ENCODE assay signal across 32 cellular contexts in genomic region chr17:27804113-27804512, GRCh38. TPM values are rescaled to one million over a fixed set of nuclear protein-coding genes. Genes with fewer than 3 reads are reported as not detected.
"Had no signal": no experiment of that assay in that cellular context is flagged by ENCODE, and none has a peak within 500 bp of the region (broad histone marks: within the 10 kb centered on the region; RNA-seq: fewer than 3 reads in every experiment).

No MANE protein-coding gene starts in this region.

- ATAC-seq: activated CD4-positive, alpha-beta T cell treated with anti-CD3 and anti-CD28 coated beads for 36 hours; activated CD4-positive, CD25-positive, alpha-beta regulatory T cell treated with anti-CD3 and anti-CD28 coated beads, Interleukin-2, amount 50 U/mL, for 24 hours; activated naive CD8-positive, alpha-beta T cell treated with anti-CD3 and anti-CD28 coated beads, Interleukin-2, amount 50 U/mL, for 24 hours; PC-3 had no signal

- H3K4me3 ChIP-seq: Peyer's patch, SJSA1 had no signal

- H3K27ac ChIP-seq: brain microvascular endothelial cell, KMS-11, Peyer's patch, SJSA1 had no signal

- H3K36me3 ChIP-seq: brain microvascular endothelial cell, Peyer's patch, SJSA1 had no signal

- H3K27me3 Mint-ChIP-seq: activated CD4-positive, alpha-beta memory T cell treated with anti-CD3 and anti-CD28 coated beads for 36 hours; activated CD4-positive, alpha-beta T cell treated with anti-CD3 and anti-CD28 coated beads for 36 hours had no signal

- H3K9me3 ChIP-seq: Peyer's patch, SJSA1, SK-N-SH had no signal

- H3K4me3 Mint-ChIP-seq: activated CD4-positive, alpha-beta memory T cell treated with anti-CD3 and anti-CD28 coated beads for 36 hours; activated CD4-positive, alpha-beta T cell treated with anti-CD3 and anti-CD28 coated beads for 36 hours; activated naive CD4-positive, alpha-beta T cell treated with anti-CD3 and anti-CD28 coated beads, Interleukin-2, amount 10 ng/mL, durations not matched to agents 7 days and 5 days; activated naive CD8-positive, alpha-beta T cell; activated naive CD8-positive, alpha-beta T cell treated with anti-CD3 and anti-CD28 coated beads, Interleukin-2, amount 50 U/mL, for 24 hours; T-helper 1 cell treated with Interleukin-12 subunit alpha and Interleukin-12 subunit beta and Interleukin-4 antibody, amounts not matched to agents 30 μg/mL and 1 μg/mL, for 36 hours; T-helper 2 cell treated with Interferon-gamma antibody and Interleukin-4, amounts not matched to agents 5 μg/mL and 100 μg/mL, for 36 hours had no signal

- DNase-seq: activated CD4-positive, alpha-beta memory T cell treated with anti-CD3 and anti-CD28 coated beads for 36 hours; activated CD4-positive, alpha-beta T cell treated with anti-CD3 and anti-CD28 coated beads for 36 hours; activated CD4-positive, alpha-beta T cell treated with anti-CD3 and anti-CD28 coated beads, Interleukin-2, amount 50 U/mL, for 1 hour; activated CD8-positive, alpha-beta memory T cell treated with anti-CD3 and anti-CD28 coated beads, Interleukin-2, amount 50 U/mL, for 4 hours; activated effector memory CD4-positive, alpha-beta T cell treated with Interleukin-2 at 50 U/mL for 16 hours; activated naive CD4-positive, alpha-beta T cell treated with anti-CD3 and anti-CD28 coated beads, Interleukin-2, amount 10 ng/mL, durations not matched to agents 7 days and 5 days; activated naive CD8-positive, alpha-beta T cell treated with anti-CD3 and anti-CD28 coated beads, Interleukin-2, amount 50 U/mL, for 24 hours; activated T-cell treated with anti-CD3 and anti-CD28 coated beads, Interleukin-2, amount 50 U/mL, for 48 hours; aorta; brain microvascular endothelial cell; MM.1S; MV-4-11; NCI-H1092; NCI-H1436 treated with DMSO at 0.1 percent for 48 hours; NCI-H1694 treated with DMSO at 0.1 percent for 48 hours; NCI-H2029; NCI-H510A; NCI-H526; NCI-H748 treated with DMSO at 0.1 percent for 48 hours; NK-92 treated with Interleukin-12 subunit alpha and Interleukin-12 subunit beta, amount 100 ng/mL, for 24 hours; PC-3; Peyer's patch; RPMI8226; SHP77 treated with DMSO at 0.1 percent for 48 hours; SK-N-SH had no signal

- H3K36me3 Mint-ChIP-seq: activated CD4-positive, alpha-beta memory T cell treated with anti-CD3 and anti-CD28 coated beads for 36 hours; activated naive CD4-positive, alpha-beta T cell treated with anti-CD3 and anti-CD28 coated beads, Interleukin-2, amount 10 ng/mL, durations not matched to agents 7 days and 5 days; activated naive CD8-positive, alpha-beta T cell had no signal

- H3K27ac Mint-ChIP-seq: activated CD4-positive, alpha-beta memory T cell treated with anti-CD3 and anti-CD28 coated beads for 36 hours; activated CD4-positive, alpha-beta T cell treated with anti-CD3 and anti-CD28 coated beads for 36 hours; activated naive CD4-positive, alpha-beta T cell treated with anti-CD3 and anti-CD28 coated beads, Interleukin-2, amount 10 ng/mL, durations not matched to agents 7 days and 5 days; activated naive CD8-positive, alpha-beta T cell; activated naive CD8-positive, alpha-beta T cell treated with anti-CD3 and anti-CD28 coated beads, Interleukin-2, amount 50 U/mL, for 24 hours; T-helper 1 cell treated with Interleukin-12 subunit alpha and Interleukin-12 subunit beta and Interleukin-4 antibody, amounts not matched to agents 30 μg/mL and 1 μg/mL, for 36 hours; T-helper 2 cell treated with Interferon-gamma antibody and Interleukin-4, amounts not matched to agents 5 μg/mL and 100 μg/mL, for 36 hours had no signal

- H3K4me2 ChIP-seq: KMS-11, SK-N-SH had no signal

- H3K9ac ChIP-seq: KMS-11, SK-N-SH had no signal

- H3K9me2 ChIP-seq: SK-N-SH had no signal

- H3K27me3 ChIP-seq: Peyer's patch, SJSA1 had no signal

- H3K9me3 Mint-ChIP-seq: activated CD4-positive, alpha-beta memory T cell treated with anti-CD3 and anti-CD28 coated beads for 36 hours; activated naive CD4-positive, alpha-beta T cell treated with anti-CD3 and anti-CD28 coated beads, Interleukin-2, amount 10 ng/mL, durations not matched to agents 7 days and 5 days; activated naive CD8-positive, alpha-beta T cell treated with anti-CD3 and anti-CD28 coated beads, Interleukin-2, amount 50 U/mL, for 24 hours; T-helper 1 cell treated with Interleukin-12 subunit alpha and Interleukin-12 subunit beta and Interleukin-4 antibody, amounts not matched to agents 30 μg/mL and 1 μg/mL, for 36 hours; T-helper 2 cell treated with Interferon-gamma antibody and Interleukin-4, amounts not matched to agents 5 μg/mL and 100 μg/mL, for 36 hours had no signal

RNA-seq across cellular contexts. Expression of gene NOS2, which starts 3.8 kb away (rescaled TPM):
- total RNA-seq: LHCN-M2, PC-3, SJSA1 had no signal
- polyA plus RNA-seq: SK-N-SH had no signal
